In genomic region chr1:150363426-150364230, GRCh38 we compare ENCODE assay signal across 8 cellular contexts. TPM values are rescaled to one million over a fixed set of nuclear protein-coding genes. Genes with fewer than 3 reads are reported as not detected.
DNase-seq lines count a peak whose midpoint lies in the region; TF ChIP-seq lines count a peak whose summit lies in the region.

TSS of gene RPRD2 (plus strand) at chr1:150364147. CDS start at chr1:150364715, 568 bp downstream.

- H3K36me3 ChIP-seq in neuron (ENCODE audit: insufficient read depth, low read length): no peaks in the 10 kb centered on the region
- H3K36me3 ChIP-seq in subcutaneous abdominal adipose tissue (ENCODE audit: control insufficient read depth in 5 of 5, insufficient read depth in 5 of 5, low read length in 5 of 5): no peaks in the 10 kb centered on the region

- no peaks in the 10 kb centered on the region for H3K27me3 ChIP-seq in neuron (ENCODE audit: insufficient read depth, low read length)
- H3K27me3 ChIP-seq in subcutaneous abdominal adipose tissue (ENCODE audit: control insufficient read depth in 5 of 5, insufficient read depth in 4 of 5, low read length in 5 of 5): peaks cover 0 to 2% (median 0%) of the 10 kb centered on the region in 5 donors

- peak within 1 kb of the TSS; percentile 77 for H3K4me3 ChIP-seq in neuron (ENCODE audit: low read length)
- peak within 1 kb of the TSS; percentile 67 to 96 (median 89) for H3K4me3 ChIP-seq in subcutaneous abdominal adipose tissue (ENCODE audit: low read depth in 1 of 5, low read length in 5 of 5)

- H2AFZ ChIP-seq in neuron (ENCODE audit: low read depth, low read length): peak within 1 kb of the TSS; percentile 52

- peak within 1 kb of the TSS; percentile 85 to 97 (median 89) for H3K9ac ChIP-seq in subcutaneous abdominal adipose tissue (ENCODE audit: low read length in 5 of 5)

- POLR2A ChIA-PET in HEK293T (lab: Yijun Ruan, JAX): interaction anchor here (0.6 to 2.1 kb wide), 42 partner anchors 9 to 354 kb away, joined by 3 to 14 read pairs (median 4); partner anchors contain the start of genes C1orf54, CA14, FALEC and MCL1

- in situ Hi-C loops in SK-MEL-5 (cut with HindIII; ENCODE audit: low pct_unique_long_range_greater_than_20kb, low sequenced_read_pairs): no loop called here

- H3K4me1 ChIP-seq in neuron (ENCODE audit: insufficient read depth, low read length): peaks cover 16% of the 10 kb centered on the region
- H3K4me1 ChIP-seq in subcutaneous abdominal adipose tissue (ENCODE audit: control insufficient read depth in 5 of 5, insufficient read depth in 5 of 5, low read length in 5 of 5): peaks cover 2 to 38% (median 26%) of the 10 kb centered on the region in 5 donors

- no peaks in the 10 kb centered on the region for H3K9me3 ChIP-seq in neuron (ENCODE audit: low read length)
- H3K9me3 ChIP-seq in subcutaneous abdominal adipose tissue (ENCODE audit: control insufficient read depth in 5 of 5, low read length in 5 of 5): no peaks in the 10 kb centered on the region

- DNase-seq in GM03348 (ENCODE audit: low spot score) (peak; percentile 99), HEK293T (ENCODE audit: extremely low spot score) (peak; percentile 98), MV-4-11 (lab: John Stamatoyannopoulos, UW) (peak; percentile 99), SK-MEL-5 (ENCODE audit: low read depth, low spot score) (peak; percentile 100), foreskin melanocyte (peak; percentile 99)
- DNase-seq in activated naive CD4-positive, alpha-beta T cell treated with Interleukin-2 at 50 U/mL for 16 hours: peak; percentile 99

- CTCF ChIA-PET in HEK293T (lab: Yijun Ruan, JAX): no interaction called here

- H3K27ac ChIP-seq in subcutaneous abdominal adipose tissue (ENCODE audit: low read depth, low read length): peak within 1 kb of the TSS; percentile 99

TF ChIP-seq in HEK293T, 16 proteins besides CTCF, POLR2A, EP300 and RAD21:
- TF ChIP-seq HDGF (IDR thresholded peaks at IDR 0.05; ENCODE audit: borderline replicate concordance) (peak; percentile 34; the same call in 1 of the 2 replicates), SUZ12 (IDR thresholded peaks at IDR 0.05) (no peak), PKNOX1 (IDR thresholded peaks at IDR 0.05) (peak; percentile 66), LEF1 (IDR thresholded peaks at IDR 0.05; ENCODE audit: borderline replicate concordance) (no peak; the same call in 1 of the 2 replicates), SP1 (IDR thresholded peaks at IDR 0.05) (no peak), L3MBTL2 (conservative IDR thresholded peaks at IDR 0.05) (peak; percentile 94), FOXK2 (IDR thresholded peaks at IDR 0.05) (no peak), CTBP1 (IDR thresholded peaks at IDR 0.05; ENCODE audit: borderline replicate concordance) (no peak), NFRKB (IDR thresholded peaks at IDR 0.05) (peak; percentile 72), ELF4 (IDR thresholded peaks at IDR 0.05) (peak; percentile 24; the same call in 1 of the 2 replicates), FOXA1 (IDR thresholded peaks at IDR 0.05) (no peak), ARNT (IDR thresholded peaks at IDR 0.05) (no peak), BHLHE40 (IDR thresholded peaks at IDR 0.05; ENCODE audit: borderline replicate concordance) (no peak), FOXM1 (IDR thresholded peaks at IDR 0.05; ENCODE audit: borderline replicate concordance) (no peak), ZNF384 (IDR thresholded peaks at IDR 0.05) (no peak), TARDBP (IDR thresholded peaks at IDR 0.05) (no peak)

RNA-seq across cellular contexts. Expression of gene RPRD2, which starts in this region (rescaled TPM):
- total RNA-seq in SK-MEL-5 (2014; rRNA removed; shearing (Covaris generic)): 7.1 and 12.6 TPM in 2 replicates
- 18.5 and 25.1 TPM in 2 replicates for polyA plus RNA-seq in SK-MEL-5 (2015; cell fraction: cytosol; rRNA removed)
- polyA plus RNA-seq in SK-MEL-5 (2015; cell fraction: nucleus; rRNA removed): 10.0 and 10.4 TPM in 2 replicates

Comparison
In these comparisons a context has a peak if more than half of its experiments do, and no peak if none do; other contexts are left out.
1. Peak in every context shown above with its lines: DNase-seq, H3K4me3 ChIP-seq and H3K27ac ChIP-seq.